In the genomic region with DNA sequence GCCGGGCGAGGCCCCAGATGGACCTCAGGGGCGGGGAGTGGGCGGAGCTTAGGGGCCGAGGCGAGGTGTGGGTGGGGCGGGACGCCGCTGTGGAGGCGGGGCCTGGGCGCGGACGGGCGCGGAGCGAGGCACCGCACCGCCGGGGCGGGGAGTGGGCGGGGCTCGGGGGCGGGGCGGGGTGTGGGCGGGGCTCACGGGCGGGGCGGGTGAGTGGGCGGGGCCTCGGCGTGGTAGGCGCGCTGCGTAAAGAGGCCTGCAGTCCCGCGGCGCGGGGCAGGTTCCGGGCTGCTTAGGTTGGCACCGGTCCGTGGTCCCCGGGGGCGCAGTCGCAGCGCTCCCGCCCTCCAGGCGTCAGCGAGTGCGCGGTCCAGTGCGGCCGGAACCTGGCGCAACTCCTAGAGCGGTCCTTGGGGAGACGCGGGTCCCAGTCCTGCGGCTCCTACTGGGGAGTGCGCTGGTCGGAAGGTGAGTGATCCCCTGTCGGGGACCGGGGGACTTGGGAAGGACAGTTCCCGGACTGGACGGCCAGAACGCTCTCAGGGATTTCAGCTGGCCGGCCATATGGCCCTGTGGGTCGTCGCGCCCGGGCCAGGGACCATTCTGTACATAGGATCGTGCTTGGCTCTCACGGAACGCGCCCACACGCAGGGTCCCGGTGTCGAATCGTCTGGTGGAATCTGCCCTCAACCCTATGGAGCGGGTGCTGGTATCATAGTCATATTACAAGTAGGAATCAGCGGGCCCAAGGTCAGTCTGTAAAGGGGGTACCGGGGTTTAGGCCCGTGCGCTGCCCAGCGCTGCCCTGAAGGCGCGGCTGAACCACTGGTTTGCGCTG, we compare ENCODE assay signal across 1 cellular context.
TF ChIP-seq lines count a peak whose summit lies in the region.

A gene with protein sequence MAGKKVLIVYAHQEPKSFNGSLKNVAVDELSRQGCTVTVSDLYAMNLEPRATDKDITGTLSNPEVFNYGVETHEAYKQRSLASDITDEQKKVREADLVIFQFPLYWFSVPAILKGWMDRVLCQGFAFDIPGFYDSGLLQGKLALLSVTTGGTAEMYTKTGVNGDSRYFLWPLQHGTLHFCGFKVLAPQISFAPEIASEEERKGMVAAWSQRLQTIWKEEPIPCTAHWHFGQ (plus strand): TSS at position 274 of the 835 bp plus-strand sequence. CDS start 6,659 bp downstream, outside the sequence.

TF ChIP-seq in WTC11, 78 proteins besides CTCF, POLR2A, EP300 and RAD21 (continued from another document and continues in another):
- TF ChIP-seq, protein P1, sequence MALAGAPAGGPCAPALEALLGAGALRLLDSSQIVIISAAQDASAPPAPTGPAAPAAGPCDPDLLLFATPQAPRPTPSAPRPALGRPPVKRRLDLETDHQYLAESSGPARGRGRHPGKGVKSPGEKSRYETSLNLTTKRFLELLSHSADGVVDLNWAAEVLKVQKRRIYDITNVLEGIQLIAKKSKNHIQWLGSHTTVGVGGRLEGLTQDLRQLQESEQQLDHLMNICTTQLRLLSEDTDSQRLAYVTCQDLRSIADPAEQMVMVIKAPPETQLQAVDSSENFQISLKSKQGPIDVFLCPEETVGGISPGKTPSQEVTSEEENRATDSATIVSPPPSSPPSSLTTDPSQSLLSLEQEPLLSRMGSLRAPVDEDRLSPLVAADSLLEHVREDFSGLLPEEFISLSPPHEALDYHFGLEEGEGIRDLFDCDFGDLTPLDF (CRISPR knock-in tag; IDR thresholded peaks at IDR 0.05): no peak; the same call in 1 of the 2 replicates
- no peak for TF ChIP-seq NR3C1 (CRISPR knock-in tag; conservative IDR thresholded peaks at IDR 0.05; ENCODE audit: low read depth)
- 0 out of 2 replicates have a peak, but pooled peaks have one; percentile 43 for TF ChIP-seq CREB1 (CRISPR knock-in tag; IDR thresholded peaks at IDR 0.05)
- TF ChIP-seq, protein P2, sequence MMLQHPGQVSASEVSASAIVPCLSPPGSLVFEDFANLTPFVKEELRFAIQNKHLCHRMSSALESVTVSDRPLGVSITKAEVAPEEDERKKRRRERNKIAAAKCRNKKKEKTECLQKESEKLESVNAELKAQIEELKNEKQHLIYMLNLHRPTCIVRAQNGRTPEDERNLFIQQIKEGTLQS (CRISPR knock-in tag; conservative IDR thresholded peaks at IDR 0.05): no peak
- TF ChIP-seq FOXJ3 (CRISPR knock-in tag; IDR thresholded peaks at IDR 0.05; ENCODE audit: borderline replicate concordance): no peak
- TF ChIP-seq FOXP1 (CRISPR knock-in tag; IDR thresholded peaks at IDR 0.05; ENCODE audit: borderline replicate concordance): no peak
- TF ChIP-seq, protein P3, sequence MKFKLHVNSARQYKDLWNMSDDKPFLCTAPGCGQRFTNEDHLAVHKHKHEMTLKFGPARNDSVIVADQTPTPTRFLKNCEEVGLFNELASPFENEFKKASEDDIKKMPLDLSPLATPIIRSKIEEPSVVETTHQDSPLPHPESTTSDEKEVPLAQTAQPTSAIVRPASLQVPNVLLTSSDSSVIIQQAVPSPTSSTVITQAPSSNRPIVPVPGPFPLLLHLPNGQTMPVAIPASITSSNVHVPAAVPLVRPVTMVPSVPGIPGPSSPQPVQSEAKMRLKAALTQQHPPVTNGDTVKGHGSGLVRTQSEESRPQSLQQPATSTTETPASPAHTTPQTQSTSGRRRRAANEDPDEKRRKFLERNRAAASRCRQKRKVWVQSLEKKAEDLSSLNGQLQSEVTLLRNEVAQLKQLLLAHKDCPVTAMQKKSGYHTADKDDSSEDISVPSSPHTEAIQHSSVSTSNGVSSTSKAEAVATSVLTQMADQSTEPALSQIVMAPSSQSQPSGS (CRISPR knock-in tag; IDR thresholded peaks at IDR 0.05; ENCODE audit: borderline replicate concordance, low read depth): no peak
- TF ChIP-seq, protein P4, sequence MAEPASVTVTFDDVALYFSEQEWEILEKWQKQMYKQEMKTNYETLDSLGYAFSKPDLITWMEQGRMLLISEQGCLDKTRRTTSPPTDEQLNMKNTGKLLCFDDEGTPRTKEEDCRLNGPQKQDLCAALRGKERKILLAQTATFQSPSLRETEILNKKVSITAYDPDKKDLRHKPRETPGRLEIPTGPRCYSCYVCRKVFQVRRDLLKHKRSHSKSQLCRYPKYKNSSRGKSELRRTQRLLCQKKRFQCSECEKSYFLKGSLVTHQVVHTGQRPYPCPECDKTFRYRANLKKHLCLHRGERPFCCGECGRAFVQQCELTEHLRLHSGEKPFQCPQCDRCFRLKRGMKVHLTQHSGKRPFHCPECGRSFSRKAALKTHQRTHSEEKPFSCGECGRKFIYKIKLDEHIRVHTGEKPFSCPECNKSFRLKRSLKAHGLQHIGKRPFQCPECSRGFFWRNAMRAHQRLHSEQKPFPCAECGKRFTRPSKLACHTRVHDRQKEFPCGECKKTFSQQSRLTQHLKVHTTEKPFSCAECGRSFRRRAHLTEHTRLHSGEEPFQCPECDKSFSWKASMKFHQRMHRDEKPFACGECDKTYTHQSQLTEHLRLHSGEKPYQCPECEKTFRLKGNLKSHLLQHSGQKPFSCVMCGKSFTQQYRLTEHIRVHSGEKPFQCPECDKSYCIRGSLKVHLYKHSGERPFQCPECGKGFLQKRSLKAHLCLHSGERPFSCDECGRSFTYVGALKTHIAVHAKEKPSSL (CRISPR knock-in tag; conservative IDR thresholded peaks at IDR 0.05): no peak
- TF ChIP-seq NR1H2 (CRISPR knock-in tag; IDR thresholded peaks at IDR 0.05): no peak
- TF ChIP-seq, protein P5, sequence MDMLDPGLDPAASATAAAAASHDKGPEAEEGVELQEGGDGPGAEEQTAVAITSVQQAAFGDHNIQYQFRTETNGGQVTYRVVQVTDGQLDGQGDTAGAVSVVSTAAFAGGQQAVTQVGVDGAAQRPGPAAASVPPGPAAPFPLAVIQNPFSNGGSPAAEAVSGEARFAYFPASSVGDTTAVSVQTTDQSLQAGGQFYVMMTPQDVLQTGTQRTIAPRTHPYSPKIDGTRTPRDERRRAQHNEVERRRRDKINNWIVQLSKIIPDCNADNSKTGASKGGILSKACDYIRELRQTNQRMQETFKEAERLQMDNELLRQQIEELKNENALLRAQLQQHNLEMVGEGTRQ (CRISPR knock-in tag; IDR thresholded peaks at IDR 0.05): no peak
- TF ChIP-seq ESRRA (CRISPR knock-in tag; IDR thresholded peaks at IDR 0.05; ENCODE audit: borderline replicate concordance): no peak
- TF ChIP-seq EMX1 (CRISPR knock-in tag; IDR thresholded peaks at IDR 0.05): no peak
- TF ChIP-seq, protein P6, sequence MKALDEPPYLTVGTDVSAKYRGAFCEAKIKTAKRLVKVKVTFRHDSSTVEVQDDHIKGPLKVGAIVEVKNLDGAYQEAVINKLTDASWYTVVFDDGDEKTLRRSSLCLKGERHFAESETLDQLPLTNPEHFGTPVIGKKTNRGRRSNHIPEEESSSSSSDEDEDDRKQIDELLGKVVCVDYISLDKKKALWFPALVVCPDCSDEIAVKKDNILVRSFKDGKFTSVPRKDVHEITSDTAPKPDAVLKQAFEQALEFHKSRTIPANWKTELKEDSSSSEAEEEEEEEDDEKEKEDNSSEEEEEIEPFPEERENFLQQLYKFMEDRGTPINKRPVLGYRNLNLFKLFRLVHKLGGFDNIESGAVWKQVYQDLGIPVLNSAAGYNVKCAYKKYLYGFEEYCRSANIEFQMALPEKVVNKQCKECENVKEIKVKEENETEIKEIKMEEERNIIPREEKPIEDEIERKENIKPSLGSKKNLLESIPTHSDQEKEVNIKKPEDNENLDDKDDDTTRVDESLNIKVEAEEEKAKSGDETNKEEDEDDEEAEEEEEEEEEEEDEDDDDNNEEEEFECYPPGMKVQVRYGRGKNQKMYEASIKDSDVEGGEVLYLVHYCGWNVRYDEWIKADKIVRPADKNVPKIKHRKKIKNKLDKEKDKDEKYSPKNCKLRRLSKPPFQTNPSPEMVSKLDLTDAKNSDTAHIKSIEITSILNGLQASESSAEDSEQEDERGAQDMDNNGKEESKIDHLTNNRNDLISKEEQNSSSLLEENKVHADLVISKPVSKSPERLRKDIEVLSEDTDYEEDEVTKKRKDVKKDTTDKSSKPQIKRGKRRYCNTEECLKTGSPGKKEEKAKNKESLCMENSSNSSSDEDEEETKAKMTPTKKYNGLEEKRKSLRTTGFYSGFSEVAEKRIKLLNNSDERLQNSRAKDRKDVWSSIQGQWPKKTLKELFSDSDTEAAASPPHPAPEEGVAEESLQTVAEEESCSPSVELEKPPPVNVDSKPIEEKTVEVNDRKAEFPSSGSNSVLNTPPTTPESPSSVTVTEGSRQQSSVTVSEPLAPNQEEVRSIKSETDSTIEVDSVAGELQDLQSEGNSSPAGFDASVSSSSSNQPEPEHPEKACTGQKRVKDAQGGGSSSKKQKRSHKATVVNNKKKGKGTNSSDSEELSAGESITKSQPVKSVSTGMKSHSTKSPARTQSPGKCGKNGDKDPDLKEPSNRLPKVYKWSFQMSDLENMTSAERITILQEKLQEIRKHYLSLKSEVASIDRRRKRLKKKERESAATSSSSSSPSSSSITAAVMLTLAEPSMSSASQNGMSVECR (CRISPR knock-in tag; IDR thresholded peaks at IDR 0.05; ENCODE audit: borderline replicate concordance): peak; percentile 57; the same call in 1 of the 2 replicates
- TF ChIP-seq, protein P7, sequence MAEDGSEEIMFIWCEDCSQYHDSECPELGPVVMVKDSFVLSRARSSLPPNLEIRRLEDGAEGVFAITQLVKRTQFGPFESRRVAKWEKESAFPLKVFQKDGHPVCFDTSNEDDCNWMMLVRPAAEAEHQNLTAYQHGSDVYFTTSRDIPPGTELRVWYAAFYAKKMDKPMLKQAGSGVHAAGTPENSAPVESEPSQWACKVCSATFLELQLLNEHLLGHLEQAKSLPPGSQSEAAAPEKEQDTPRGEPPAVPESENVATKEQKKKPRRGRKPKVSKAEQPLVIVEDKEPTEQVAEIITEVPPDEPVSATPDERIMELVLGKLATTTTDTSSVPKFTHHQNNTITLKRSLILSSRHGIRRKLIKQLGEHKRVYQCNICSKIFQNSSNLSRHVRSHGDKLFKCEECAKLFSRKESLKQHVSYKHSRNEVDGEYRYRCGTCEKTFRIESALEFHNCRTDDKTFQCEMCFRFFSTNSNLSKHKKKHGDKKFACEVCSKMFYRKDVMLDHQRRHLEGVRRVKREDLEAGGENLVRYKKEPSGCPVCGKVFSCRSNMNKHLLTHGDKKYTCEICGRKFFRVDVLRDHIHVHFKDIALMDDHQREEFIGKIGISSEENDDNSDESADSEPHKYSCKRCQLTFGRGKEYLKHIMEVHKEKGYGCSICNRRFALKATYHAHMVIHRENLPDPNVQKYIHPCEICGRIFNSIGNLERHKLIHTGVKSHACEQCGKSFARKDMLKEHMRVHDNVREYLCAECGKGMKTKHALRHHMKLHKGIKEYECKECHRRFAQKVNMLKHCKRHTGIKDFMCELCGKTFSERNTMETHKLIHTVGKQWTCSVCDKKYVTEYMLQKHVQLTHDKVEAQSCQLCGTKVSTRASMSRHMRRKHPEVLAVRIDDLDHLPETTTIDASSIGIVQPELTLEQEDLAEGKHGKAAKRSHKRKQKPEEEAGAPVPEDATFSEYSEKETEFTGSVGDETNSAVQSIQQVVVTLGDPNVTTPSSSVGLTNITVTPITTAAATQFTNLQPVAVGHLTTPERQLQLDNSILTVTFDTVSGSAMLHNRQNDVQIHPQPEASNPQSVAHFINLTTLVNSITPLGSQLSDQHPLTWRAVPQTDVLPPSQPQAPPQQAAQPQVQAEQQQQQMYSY (CRISPR knock-in tag; IDR thresholded peaks at IDR 0.05): no peak
- TF ChIP-seq, protein P8, sequence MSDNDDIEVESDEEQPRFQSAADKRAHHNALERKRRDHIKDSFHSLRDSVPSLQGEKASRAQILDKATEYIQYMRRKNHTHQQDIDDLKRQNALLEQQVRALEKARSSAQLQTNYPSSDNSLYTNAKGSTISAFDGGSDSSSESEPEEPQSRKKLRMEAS (CRISPR knock-in tag; IDR thresholded peaks at IDR 0.05): peak; percentile 30; the same call in 1 of the 2 replicates
- TF ChIP-seq CBFB (CRISPR knock-in tag; IDR thresholded peaks at IDR 0.05; ENCODE audit: low read depth): no peak
- TF ChIP-seq NFATC4 (CRISPR knock-in tag; IDR thresholded peaks at IDR 0.05): no peak
- no peak for TF ChIP-seq OVOL2 (CRISPR knock-in tag; IDR thresholded peaks at IDR 0.05; ENCODE audit: borderline replicate concordance)
- TF ChIP-seq, protein P9, sequence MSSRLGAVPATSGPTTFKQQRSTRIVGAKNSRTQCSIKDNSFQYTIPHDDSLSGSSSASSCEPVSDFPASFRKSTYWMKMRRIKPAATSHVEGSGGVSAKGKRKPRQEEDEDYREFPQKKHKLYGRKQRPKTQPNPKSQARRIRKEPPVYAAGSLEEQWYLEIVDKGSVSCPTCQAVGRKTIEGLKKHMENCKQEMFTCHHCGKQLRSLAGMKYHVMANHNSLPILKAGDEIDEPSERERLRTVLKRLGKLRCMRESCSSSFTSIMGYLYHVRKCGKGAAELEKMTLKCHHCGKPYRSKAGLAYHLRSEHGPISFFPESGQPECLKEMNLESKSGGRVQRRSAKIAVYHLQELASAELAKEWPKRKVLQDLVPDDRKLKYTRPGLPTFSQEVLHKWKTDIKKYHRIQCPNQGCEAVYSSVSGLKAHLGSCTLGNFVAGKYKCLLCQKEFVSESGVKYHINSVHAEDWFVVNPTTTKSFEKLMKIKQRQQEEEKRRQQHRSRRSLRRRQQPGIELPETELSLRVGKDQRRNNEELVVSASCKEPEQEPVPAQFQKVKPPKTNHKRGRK (CRISPR knock-in tag; IDR thresholded peaks at IDR 0.05; ENCODE audit: borderline replicate concordance): no peak
- TF ChIP-seq PRRX2 (CRISPR knock-in tag; IDR thresholded peaks at IDR 0.05): no peak
- no peak for TF ChIP-seq SOX15 (CRISPR knock-in tag; IDR thresholded peaks at IDR 0.05)
- TF ChIP-seq, protein P10, sequence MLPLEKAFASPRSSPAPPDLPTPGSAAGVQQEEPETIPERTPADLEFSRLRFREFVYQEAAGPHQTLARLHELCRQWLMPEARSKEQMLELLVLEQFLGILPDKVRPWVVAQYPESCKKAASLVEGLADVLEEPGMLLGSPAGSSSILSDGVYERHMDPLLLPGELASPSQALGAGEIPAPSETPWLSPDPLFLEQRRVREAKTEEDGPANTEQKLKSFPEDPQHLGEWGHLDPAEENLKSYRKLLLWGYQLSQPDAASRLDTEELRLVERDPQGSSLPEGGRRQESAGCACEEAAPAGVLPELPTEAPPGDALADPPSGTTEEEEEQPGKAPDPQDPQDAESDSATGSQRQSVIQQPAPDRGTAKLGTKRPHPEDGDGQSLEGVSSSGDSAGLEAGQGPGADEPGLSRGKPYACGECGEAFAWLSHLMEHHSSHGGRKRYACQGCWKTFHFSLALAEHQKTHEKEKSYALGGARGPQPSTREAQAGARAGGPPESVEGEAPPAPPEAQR (CRISPR knock-in tag; IDR thresholded peaks at IDR 0.05): no peak
- no peak for TF ChIP-seq FOXK1 (CRISPR knock-in tag; IDR thresholded peaks at IDR 0.05)
- no peak for TF ChIP-seq ZNF232 (CRISPR knock-in tag; IDR thresholded peaks at IDR 0.05)
- TF ChIP-seq, protein P11, sequence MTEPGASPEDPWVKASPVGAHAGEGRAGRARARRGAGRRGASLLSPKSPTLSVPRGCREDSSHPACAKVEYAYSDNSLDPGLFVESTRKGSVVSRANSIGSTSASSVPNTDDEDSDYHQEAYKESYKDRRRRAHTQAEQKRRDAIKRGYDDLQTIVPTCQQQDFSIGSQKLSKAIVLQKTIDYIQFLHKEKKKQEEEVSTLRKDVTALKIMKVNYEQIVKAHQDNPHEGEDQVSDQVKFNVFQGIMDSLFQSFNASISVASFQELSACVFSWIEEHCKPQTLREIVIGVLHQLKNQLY (CRISPR knock-in tag; IDR thresholded peaks at IDR 0.05): no peak
- TF ChIP-seq TEAD1 (CRISPR knock-in tag; IDR thresholded peaks at IDR 0.05): no peak; the same call in 1 of the 2 replicates
- TF ChIP-seq ZBTB21 (CRISPR knock-in tag; IDR thresholded peaks at IDR 0.05; ENCODE audit: borderline replicate concordance): no peak
- no peak for TF ChIP-seq ZNF416 (CRISPR knock-in tag; IDR thresholded peaks at IDR 0.05)
- TF ChIP-seq TEAD4 (CRISPR knock-in tag; IDR thresholded peaks at IDR 0.05): no peak
- TF ChIP-seq ZNF671 (CRISPR knock-in tag; IDR thresholded peaks at IDR 0.05): no peak
- no peak for TF ChIP-seq ZNF423 (CRISPR knock-in tag; IDR thresholded peaks at IDR 0.05)
- TF ChIP-seq ZNF138 (CRISPR knock-in tag; conservative IDR thresholded peaks at IDR 0.05): no peak
- no peak for TF ChIP-seq RORB (CRISPR knock-in tag; IDR thresholded peaks at IDR 0.05)
